Comparison of ENCODE assay signal across 20 cellular contexts in the genomic region with DNA sequence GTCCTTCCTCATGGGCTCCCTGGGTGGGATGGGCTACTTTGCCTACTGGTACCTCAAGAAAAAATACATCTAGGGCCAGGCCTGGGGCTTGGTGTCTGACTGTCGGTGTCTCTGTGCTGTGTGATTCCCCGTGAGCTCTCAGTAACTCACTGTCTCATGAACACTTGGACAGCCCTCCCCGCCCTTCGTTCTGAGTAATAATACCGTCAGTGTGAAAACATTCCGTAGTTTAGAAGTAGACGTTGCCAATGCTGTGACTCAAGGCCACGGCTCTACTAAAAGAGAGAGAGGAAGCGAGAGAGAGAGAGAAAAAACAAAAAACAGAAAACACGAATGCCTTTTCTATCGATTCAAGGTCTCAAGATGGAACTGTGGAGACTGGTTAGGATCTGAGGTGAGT. TPM values are rescaled to one million over a fixed set of nuclear protein-coding genes. Genes with fewer than 3 reads are reported as not detected.
A peak's percentile ranks its signal among the peaks of the same experiment; 100 is the strongest.
DNase-seq lines count a peak whose midpoint lies in the region; ATAC-seq, FAIRE-seq and TF ChIP-seq lines count a peak whose summit lies in the region.
"Had no signal": no experiment of that assay in that cellular context is flagged by ENCODE, and none has a peak within 500 bp of the region (broad histone marks: within the 10 kb centered on the region; RNA-seq: fewer than 3 reads in every experiment).

No MANE protein-coding gene starts in this region.

- no peak overlapping the region for H3K9ac ChIP-seq in HCT116 (ENCODE audit: low read length)

- peak; percentile 37 to 69 for DNase-seq in A549 (ENCODE audit: low read depth in 1 of 2, low spot score in 1 of 2)
- DNase-seq in HCT116 (ENCODE audit: low read depth, low spot score) = no peak
- DNase-seq in T1000 (lab: John Stamatoyannopoulos, UW) = peak; percentile 59
- DNase-seq in fibroblast of peridontal ligament (ENCODE audit: extremely low read depth) = peak; percentile 68
- no peak for DNase-seq in activated T-helper 2 cell treated with anti-CD3 and anti-CD28 coated beads, Interferon-gamma antibody, Interleukin-2, Interleukin-4, amounts not matched to agents 10 μg/mL and 5 μg/mL and 100 μg/mL, durations not matched to agents 14 hours and 24 hours and 36 hours (ENCODE audit: low spot score)
- no peak for DNase-seq in CD4-positive, alpha-beta memory T cell
- DNase-seq: activated CD4-positive, alpha-beta T cell treated with anti-CD3 and anti-CD28 coated beads, Interleukin-2, amount 10 ng/mL, durations not matched to agents 7 days and 5 days; activated T-cell treated with anti-CD3 and anti-CD28 coated beads, Interleukin-2, amount 50 U/mL, for 72 hours; DMS153; endodermal cell; GOT3; lower lobe of right lung; occipital lobe; stimulated activated CD4-positive, alpha-beta T cell treated with anti-CD3 and anti-CD28 coated beads, Interleukin-15, amount 100 ng/mL, for 24 hours; T-helper 17 cell had no signal

- no peaks in the 10 kb centered on the region for H3K9me3 ChIP-seq in A549
- no peaks in the 10 kb centered on the region for H3K9me3 ChIP-seq in HCT116 (ENCODE audit: control insufficient read depth in 1 of 2, insufficient read depth in 1 of 2, low read depth in 1 of 2, low read length in 2 of 2)
- H3K9me3 ChIP-seq in CD4-positive, alpha-beta memory T cell (ENCODE audit: control insufficient read depth in 1 of 2, low read length in 2 of 2) = no peaks in the 10 kb centered on the region
- H3K9me3 ChIP-seq: lower lobe of right lung had no signal

- ATAC-seq in A549 (peak; percentile 92 to 93), HCT116 (no peak), GM18511 (IDR thresholded peaks at IDR 0.05; ENCODE audit: unreplicated experiment) (no peak), HG03139 (IDR thresholded peaks at IDR 0.05; ENCODE audit: unreplicated experiment) (no peak)
- ATAC-seq: activated T-cell treated with anti-CD3 and anti-CD28 coated beads, Interleukin-2, amount 50 U/mL, for 72 hours; GM12878; T-helper 17 cell had no signal

- WGBS in A549 (ENCODE audit: missing lambda C conversion rate) = 7% methylated on average over 11 of the region's 11 CpGs

- H3K27me3 Mint-ChIP-seq in activated T-helper 2 cell treated with anti-CD3 and anti-CD28 coated beads, Interferon-gamma antibody, Interleukin-2, Interleukin-4, amounts not matched to agents 10 μg/mL and 5 μg/mL and 100 μg/mL, durations not matched to agents 14 hours and 24 hours and 36 hours (ENCODE audit: low read depth) = no peaks in the 10 kb centered on the region
- H3K27me3 Mint-ChIP-seq in CD4-positive, alpha-beta memory T cell = no peaks in the 10 kb centered on the region
- H3K27me3 Mint-ChIP-seq: activated CD4-positive, alpha-beta T cell treated with anti-CD3 and anti-CD28 coated beads, Interleukin-2, amount 10 ng/mL, durations not matched to agents 7 days and 5 days; brain; T-helper 17 cell; type B pancreatic cell had no signal

- no peaks in the 10 kb centered on the region for H4K20me1 ChIP-seq in HCT116 (ENCODE audit: insufficient read depth)

- no peak overlapping the region for H3K27ac Mint-ChIP-seq in activated T-helper 2 cell treated with anti-CD3 and anti-CD28 coated beads, Interferon-gamma antibody, Interleukin-2, Interleukin-4, amounts not matched to agents 10 μg/mL and 5 μg/mL and 100 μg/mL, durations not matched to agents 14 hours and 24 hours and 36 hours
- no peak overlapping the region for H3K27ac Mint-ChIP-seq in CD4-positive, alpha-beta memory T cell
- H3K27ac Mint-ChIP-seq: activated CD4-positive, alpha-beta T cell treated with anti-CD3 and anti-CD28 coated beads, Interleukin-2, amount 10 ng/mL, durations not matched to agents 7 days and 5 days; activated T-cell treated with anti-CD3 and anti-CD28 coated beads, Interleukin-2, amount 50 U/mL, for 72 hours; endodermal cell; T-helper 17 cell; type B pancreatic cell had no signal

- no peak for TF ChIP-seq POLR2A in A549 (IDR thresholded peaks at IDR 0.05; ENCODE audit: low read length)
- TF ChIP-seq POLR2A in HCT116 (IDR thresholded peaks at IDR 0.05; ENCODE audit: borderline replicate concordance, extremely low read depth, insufficient read depth, insufficient read length) = no peak

- no peak overlapping the region for H3K4me3 Mint-ChIP-seq in activated T-helper 2 cell treated with anti-CD3 and anti-CD28 coated beads, Interferon-gamma antibody, Interleukin-2, Interleukin-4, amounts not matched to agents 10 μg/mL and 5 μg/mL and 100 μg/mL, durations not matched to agents 14 hours and 24 hours and 36 hours (ENCODE audit: low read depth)
- no peak overlapping the region for H3K4me3 Mint-ChIP-seq in CD4-positive, alpha-beta memory T cell
- H3K4me3 Mint-ChIP-seq: activated CD4-positive, alpha-beta T cell treated with anti-CD3 and anti-CD28 coated beads, Interleukin-2, amount 10 ng/mL, durations not matched to agents 7 days and 5 days; activated T-cell treated with anti-CD3 and anti-CD28 coated beads, Interleukin-2, amount 50 U/mL, for 72 hours; brain; endodermal cell; T-helper 17 cell; type B pancreatic cell had no signal

- H3K27ac ChIP-seq in A549 (peak overlapping the region; percentile 16 to 73; a peak in 3 of 6 replicates), HCT116 (ENCODE audit: low read depth, low read length) (no peak overlapping the region)
- no peak overlapping the region for H3K27ac ChIP-seq in CD4-positive, alpha-beta memory T cell (ENCODE audit: low read depth, low read length)
- H3K27ac ChIP-seq: lower lobe of right lung had no signal

- H3K4me1 Mint-ChIP-seq in activated T-helper 2 cell treated with anti-CD3 and anti-CD28 coated beads, Interferon-gamma antibody, Interleukin-2, Interleukin-4, amounts not matched to agents 10 μg/mL and 5 μg/mL and 100 μg/mL, durations not matched to agents 14 hours and 24 hours and 36 hours (ENCODE audit: low read depth) = no peaks in the 10 kb centered on the region
- H3K4me1 Mint-ChIP-seq in CD4-positive, alpha-beta memory T cell = peaks cover 0 to 2% (median 0%) of the 10 kb centered on the region in 4 donors
- H3K4me1 Mint-ChIP-seq: activated CD4-positive, alpha-beta T cell treated with anti-CD3 and anti-CD28 coated beads, Interleukin-2, amount 10 ng/mL, durations not matched to agents 7 days and 5 days; brain; endodermal cell had no signal

- intact Hi-C loops in HCT116 (cut with micrococcal nuclease) = no loop called here
- intact Hi-C loops in activated T-helper 2 cell treated with anti-CD3 and anti-CD28 coated beads, Interferon-gamma antibody, Interleukin-2, Interleukin-4, amounts not matched to agents 10 μg/mL and 5 μg/mL and 100 μg/mL, durations not matched to agents 14 hours and 24 hours and 36 hours (cut with micrococcal nuclease) = no loop called here
- intact Hi-C loops in CD4-positive, alpha-beta memory T cell (cut with micrococcal nuclease) = no loop called here

- CTCF ChIA-PET in A549 (lab: Yijun Ruan, JAX) (interaction anchor here (0.7 to 1.4 kb wide), 2 partner anchors 63 to 182 kb away, joined by 3 to 6 read pairs; no protein-coding TSS in a partner anchor), HCT116 (lab: Charles Lee) (no interaction called here)
- CTCF ChIA-PET in CD4-positive, alpha-beta memory T cell (lab: Charles Lee; ENCODE audit: partially characterized antibody) = no interaction called here

- no TSS peak for BruUV-seq in HCT116 (replicated peaks; lab: Mats Ljungman, UMichigan)

- H3K36me3 Mint-ChIP-seq in activated T-helper 2 cell treated with anti-CD3 and anti-CD28 coated beads, Interferon-gamma antibody, Interleukin-2, Interleukin-4, amounts not matched to agents 10 μg/mL and 5 μg/mL and 100 μg/mL, durations not matched to agents 14 hours and 24 hours and 36 hours (ENCODE audit: low read depth) = no peaks in the 10 kb centered on the region
- H3K36me3 Mint-ChIP-seq in CD4-positive, alpha-beta memory T cell = peaks cover 0 to 5% of the 10 kb centered on the region in 2 donors
- H3K36me3 Mint-ChIP-seq: type B pancreatic cell had no signal

- H3K79me2 ChIP-seq in HCT116 (ENCODE audit: insufficient read depth, low read length) = no peaks in the 10 kb centered on the region

- peaks cover 20% of the 10 kb centered on the region for H3K4me1 ChIP-seq in A549
- peaks cover 0 to 20% of the 10 kb centered on the region in 2 experiments; a peak in 1 of 4 replicates for H3K4me1 ChIP-seq in HCT116 (ENCODE audit: control insufficient read depth in 1 of 2, insufficient read depth in 2 of 2, low read length in 2 of 2)
- no peaks in the 10 kb centered on the region for H3K4me1 ChIP-seq in CD4-positive, alpha-beta memory T cell (ENCODE audit: insufficient read depth, low read length)
- H3K4me1 ChIP-seq: lower lobe of right lung had no signal

- POLR2A ChIA-PET in A549 (lab: Yijun Ruan, JAX) (no interaction called here), HCT116 (lab: Charles Lee) (no interaction called here)
- POLR2A ChIA-PET in CD4-positive, alpha-beta memory T cell (lab: Charles Lee; ENCODE audit: partially characterized antibody) = no interaction called here

- no peaks in the 10 kb centered on the region for H3K36me3 ChIP-seq in HCT116 (ENCODE audit: control insufficient read depth in 1 of 2, insufficient read depth in 2 of 2, low read length in 2 of 2)
- no peaks in the 10 kb centered on the region for H3K36me3 ChIP-seq in CD4-positive, alpha-beta memory T cell (ENCODE audit: insufficient read depth, low read length)
- H3K36me3 ChIP-seq: lower lobe of right lung had no signal

- no peak overlapping the region for H3K4me3 ChIP-seq in A549
- no peak overlapping the region for H3K4me3 ChIP-seq in HCT116 (replicated peaks in 1 of 2; ENCODE audit: low read depth in 1 of 2, low read length in 2 of 2)
- no peak overlapping the region for H3K4me3 ChIP-seq in CD4-positive, alpha-beta memory T cell (ENCODE audit: low read length in 2 of 2)
- H3K4me3 ChIP-seq: GM12878, lower lobe of right lung had no signal

- TF ChIP-seq EP300 in A549 (IDR thresholded peaks at IDR 0.05) = no peak

- no peaks in the 10 kb centered on the region for H3K9me2 ChIP-seq in HCT116 (ENCODE audit: insufficient read depth)

- no peak for FAIRE-seq in A549 (lab: Jason Lieb, UNC)
- FAIRE-seq: GM12878 had no signal

- no peak for TF ChIP-seq CTCF in A549 (IDR thresholded peaks at IDR 0.05)
- no peak for TF ChIP-seq CTCF in HCT116 (IDR thresholded peaks at IDR 0.05 in 2 of 3, conservative IDR thresholded peaks at IDR 0.05 in 1 of 3; ENCODE audit: borderline replicate concordance in 1 of 3, insufficient read depth in 1 of 3, low read depth in 2 of 3, low read length in 2 of 3)

- no peaks in the 10 kb centered on the region; the same call in 1 of the 2 replicates for H3K27me3 ChIP-seq in HCT116 (ENCODE audit: insufficient read depth, low read length)
- no peaks in the 10 kb centered on the region for H3K27me3 ChIP-seq in CD4-positive, alpha-beta memory T cell (ENCODE audit: insufficient read depth, low read length)

- H3K4me2 ChIP-seq in A549 = peak overlapping the region; percentile 55
- 0 out of 2 replicates have a peak overlapping the region, but pooled peaks have one; percentile 6 for H3K4me2 ChIP-seq in HCT116 (ENCODE audit: low read length)

- H2AFZ ChIP-seq in HCT116 (ENCODE audit: low read depth, low read length, poor library complexity, severe bottlenecking) = no peak overlapping the region

- H3K9me3 Mint-ChIP-seq in activated T-helper 2 cell treated with anti-CD3 and anti-CD28 coated beads, Interferon-gamma antibody, Interleukin-2, Interleukin-4, amounts not matched to agents 10 μg/mL and 5 μg/mL and 100 μg/mL, durations not matched to agents 14 hours and 24 hours and 36 hours = no peaks in the 10 kb centered on the region
- H3K9me3 Mint-ChIP-seq in CD4-positive, alpha-beta memory T cell = no peaks in the 10 kb centered on the region
- H3K9me3 Mint-ChIP-seq: activated CD4-positive, alpha-beta T cell treated with anti-CD3 and anti-CD28 coated beads, Interleukin-2, amount 10 ng/mL, durations not matched to agents 7 days and 5 days; activated T-cell treated with anti-CD3 and anti-CD28 coated beads, Interleukin-2, amount 50 U/mL, for 72 hours; brain; endodermal cell; type B pancreatic cell had no signal

- TF ChIP-seq RAD21 in A549 (conservative IDR thresholded peaks at IDR 0.05 in 1 of 2, IDR thresholded peaks at IDR 0.05 in 1 of 2) (no peak), HCT116 (IDR thresholded peaks at IDR 0.05; ENCODE audit: low read depth) (no peak)

- RAD21 ChIA-PET in HCT116 (lab: Charles Lee; ENCODE audit: low non-redundant PET in 1 of 2, low total read pairs in 2 of 2, uncharacterized antibody in 2 of 2, unreplicated experiment in 2 of 2) = no interaction called here

RNA-seq across cellular contexts. Expression of a gene that starts 31.8 kb away (rescaled TPM):
- polyA plus RNA-seq in A549 (2011; rRNA removed) (13.1 and 15.2 TPM in 2 replicates), A549 (2017; fragmentation: RNase III; extraction: RNeasy Plus Mini Kit Qiagen cat#74134 plus additional on column Dnase treatment) (12.1 to 16.0 TPM (median 15.4 TPM) in 3 replicates)
- polyA plus RNA-seq in A549 (2012; cell fraction: cytosol; rRNA removed) = 3.8 and 4.8 TPM in 2 replicates
- polyA plus RNA-seq in A549 (2012; cell fraction: nucleus; rRNA removed) = 5.3 and 6.6 TPM in 2 replicates
- 12.9 and 15.4 TPM in 2 replicates for polyA minus RNA-seq in A549 (2011; rRNA and poly(A)+ RNA removed)
- total RNA-seq in HCT116 (2021; ENCODE audit: unreplicated experiment) = 5.2 TPM
- polyA plus RNA-seq in HCT116 (2012) = 4.1 and 4.3 TPM in 2 replicates
- total RNA-seq in activated T-helper 2 cell treated with anti-CD3 and anti-CD28 coated beads, Interferon-gamma antibody, Interleukin-2, Interleukin-4, amounts not matched to agents 10 μg/mL and 5 μg/mL and 100 μg/mL, durations not matched to agents 14 hours and 24 hours and 36 hours = 2.4 and 2.5 TPM in 2 replicates
- 1 to 10 TPM; 5.8 to 6.3 TPM for total RNA-seq in CD4-positive, alpha-beta memory T cell
- 1 to 10 TPM in 1 of 2 donors, under 1 TPM in 1; 0.21 to 1.4 TPM for polyA plus RNA-seq in CD4-positive, alpha-beta memory T cell

RNA-seq across cellular contexts. Expression of a gene that starts 32.1 kb away (rescaled TPM):
- polyA plus RNA-seq in A549 (2011; rRNA removed) (0.06 and 0.16 TPM in 2 replicates), A549 (2017; fragmentation: RNase III; extraction: RNeasy Plus Mini Kit Qiagen cat#74134 plus additional on column Dnase treatment) (0.13 TPM in 1 of 3 replicates, not detected in the others)
- polyA plus RNA-seq in A549 (2012; cell fraction: cytosol; rRNA removed) = 0.05 TPM in 1 of 2 replicates, not detected in the other
- polyA plus RNA-seq in A549 (2012; cell fraction: nucleus; rRNA removed) = not detected in 2 replicates
- polyA minus RNA-seq in A549 (2011; rRNA and poly(A)+ RNA removed) = 0.54 TPM in 1 of 2 replicates, not detected in the other
- total RNA-seq in HCT116 (2021; ENCODE audit: unreplicated experiment) = not detected
- 0.09 and 0.36 TPM in 2 replicates for polyA plus RNA-seq in HCT116 (2012)
- not detected in 2 replicates for total RNA-seq in activated T-helper 2 cell treated with anti-CD3 and anti-CD28 coated beads, Interferon-gamma antibody, Interleukin-2, Interleukin-4, amounts not matched to agents 10 μg/mL and 5 μg/mL and 100 μg/mL, durations not matched to agents 14 hours and 24 hours and 36 hours
- total RNA-seq in CD4-positive, alpha-beta memory T cell = not detected
- polyA plus RNA-seq in CD4-positive, alpha-beta memory T cell = under 1 TPM in 1 of 2 donors, not detected in 1; 0.11 TPM
- total RNA-seq: activated CD4-positive, alpha-beta T cell treated with anti-CD3 and anti-CD28 coated beads, Interleukin-2, amount 10 ng/mL, durations not matched to agents 7 days and 5 days; GM12878; lower lobe of right lung; T-helper 17 cell had no signal

RNA-seq across cellular contexts. Expression of a gene that starts 57.6 kb away (rescaled TPM):
- polyA plus RNA-seq in A549 (2011; rRNA removed) = 1.2 and 1.3 TPM in 2 replicates
- 0.30 and 0.53 TPM in 2 replicates for polyA plus RNA-seq in A549 (2012; cell fraction: cytosol; rRNA removed)
- polyA plus RNA-seq in A549 (2012; cell fraction: nucleus; rRNA removed) = 0.20 and 0.30 TPM in 2 replicates
- polyA plus RNA-seq in A549 (2017; fragmentation: RNase III; extraction: RNeasy Plus Mini Kit Qiagen cat#74134 plus additional on column Dnase treatment) = 0.37 to 1.0 TPM (median 0.96 TPM) in 3 replicates
- 1.5 and 2.1 TPM in 2 replicates for polyA minus RNA-seq in A549 (2011; rRNA and poly(A)+ RNA removed)
- not detected for total RNA-seq in HCT116 (2021; ENCODE audit: unreplicated experiment)
- not detected in 2 replicates for polyA plus RNA-seq in HCT116 (2012)
- total RNA-seq in activated T-helper 2 cell treated with anti-CD3 and anti-CD28 coated beads, Interferon-gamma antibody, Interleukin-2, Interleukin-4, amounts not matched to agents 10 μg/mL and 5 μg/mL and 100 μg/mL, durations not matched to agents 14 hours and 24 hours and 36 hours = not detected in 2 replicates
- not detected for total RNA-seq in CD4-positive, alpha-beta memory T cell
- polyA plus RNA-seq in CD4-positive, alpha-beta memory T cell = not detected
- total RNA-seq: activated CD4-positive, alpha-beta T cell treated with anti-CD3 and anti-CD28 coated beads, Interleukin-2, amount 10 ng/mL, durations not matched to agents 7 days and 5 days; activated T-cell treated with anti-CD3 and anti-CD28 coated beads, Interleukin-2, amount 50 U/mL, for 72 hours; endodermal cell; GM12878; lower lobe of right lung; occipital lobe; T-helper 17 cell had no signal
- polyA plus RNA-seq: GM12878 had no signal

Comparison
In these comparisons a context has a peak if more than half of its experiments do, and no peak if none do; other contexts are left out.
1. ATAC-seq: peak in A549 (2 of 2); none in HCT116 (single experiment), GM18511 (single experiment) and HG03139 (single experiment).
2. DNase-seq: peak in A549 (2 of 2), T1000 (single experiment) and fibroblast of peridontal ligament (single experiment); none in HCT116 (single experiment), activated T-helper 2 cell treated with anti-CD3 and anti-CD28 coated beads, Interferon-gamma antibody, Interleukin-2, Interleukin-4, amounts not matched to agents 10 μg/mL and 5 μg/mL and 100 μg/mL, durations not matched to agents 14 hours and 24 hours and 36 hours (single experiment) and CD4-positive, alpha-beta memory T cell (0 of 5).
3. H3K27ac ChIP-seq: peak in A549 (2 of 2); none in HCT116 (single experiment) and CD4-positive, alpha-beta memory T cell (single experiment).